In the genomic region with DNA sequence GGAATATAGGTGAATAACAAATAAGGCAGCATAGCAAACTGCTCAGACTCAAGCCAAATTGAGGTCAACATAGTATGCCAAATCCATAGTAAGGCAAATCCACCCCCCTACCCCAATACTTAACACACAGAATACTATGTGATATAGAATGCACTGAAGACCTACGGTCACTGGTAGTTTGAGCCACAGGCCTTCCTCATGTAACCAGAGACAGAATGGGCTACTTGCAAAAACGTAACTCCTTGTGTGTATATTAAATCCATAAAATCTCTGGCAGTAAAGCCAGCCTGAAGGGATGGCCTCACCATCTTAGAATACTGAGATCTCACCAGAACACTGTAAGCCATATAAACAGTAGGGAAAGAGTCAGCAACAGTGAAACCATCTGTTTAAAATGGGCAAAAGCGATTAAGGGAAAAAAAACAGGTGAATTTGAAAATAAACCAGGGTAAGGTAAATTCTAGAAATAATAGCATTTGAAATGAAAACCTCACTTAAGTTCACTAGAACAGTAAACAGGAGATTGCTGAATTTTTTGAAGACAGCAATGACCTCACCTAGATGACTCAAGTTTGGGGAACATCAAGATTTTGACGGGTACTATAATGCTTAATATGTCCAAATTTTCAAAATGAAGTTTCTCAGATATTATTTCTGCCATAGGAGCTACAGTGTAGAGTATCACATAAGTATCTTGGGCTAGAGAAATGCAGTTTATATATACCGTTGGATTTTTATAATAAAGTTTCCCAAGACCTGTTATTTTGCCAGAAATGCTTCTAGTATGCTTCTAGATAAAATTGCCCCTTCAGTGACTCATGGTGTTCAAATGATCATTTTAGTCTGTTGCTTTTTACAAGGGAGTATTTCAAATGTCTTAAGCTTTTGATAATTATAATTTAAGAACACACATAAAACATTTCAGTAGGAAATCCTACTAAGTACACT, we compare ENCODE assay signal across 11 cellular contexts. TPM values are rescaled to one million over a fixed set of nuclear protein-coding genes. Genes with fewer than 3 reads are reported as not detected.
A peak's percentile ranks its signal among the peaks of the same experiment; 100 is the strongest.
DNase-seq lines count a peak whose midpoint lies in the region; ATAC-seq, FAIRE-seq and TF ChIP-seq lines count a peak whose summit lies in the region.
"Had no signal": no experiment of that assay in that cellular context is flagged by ENCODE, and none has a peak within 500 bp of the region (broad histone marks: within the 10 kb centered on the region; RNA-seq: fewer than 3 reads in every experiment).

No MANE protein-coding gene starts in this region.

- H3K23ac ChIP-seq in H1 (ENCODE audit: insufficient read length) = no peak overlapping the region

- H2AK5ac ChIP-seq in H1 (ENCODE audit: low read depth, low read length) = no peak overlapping the region

- H3K27me3 ChIP-seq in Panc1 (ENCODE audit: control insufficient read depth, insufficient read depth, low read length) (no peaks in the 10 kb centered on the region), H1 (replicated peaks in 1 of 4; ENCODE audit: control insufficient read depth in 3 of 4, extremely low read depth in 1 of 4, insufficient read depth in 3 of 4, low read length in 3 of 4) (no peaks in the 10 kb centered on the region), subcutaneous abdominal adipose tissue (ENCODE audit: control insufficient read depth in 5 of 5, insufficient read depth in 4 of 5, low read length in 5 of 5) (no peaks in the 10 kb centered on the region)

- H2BK20ac ChIP-seq in H1 (ENCODE audit: low read length) = no peak overlapping the region

- H3K4me2 ChIP-seq in H1 (ENCODE audit: insufficient read depth in 1 of 2, low read depth in 2 of 2, low read length in 2 of 2) = no peak overlapping the region

- intact Hi-C loops in Panc1 (cut with micrococcal nuclease; ENCODE audit: unreplicated experiment) (loop anchor here (10.0 kb wide), 2 partner anchors 98 to 178 kb away; no protein-coding TSS in a partner anchor), left ventricle myocardium superior (cut with micrococcal nuclease) (no loop called here)

- H3K4ac ChIP-seq in H1 (replicated peaks; ENCODE audit: insufficient read length, low read depth, low read length) = no peak overlapping the region

- TF ChIP-seq EP300 in H1 (IDR thresholded peaks at IDR 0.05; ENCODE audit: borderline replicate concordance in 1 of 2, low read depth in 2 of 2, low read length in 2 of 2) = no peak

- in situ Hi-C loops in Panc1 (cut with HindIII; ENCODE audit: low pct_unique_long_range_greater_than_20kb, low sequenced_read_pairs) = no loop called here

- peaks cover 77% of the 10 kb centered on the region for H3K4me1 Mint-ChIP-seq in activated T-cell treated with anti-CD3 and anti-CD28 coated beads, Interleukin-2, amount 50 U/mL, for 72 hours (ENCODE audit: low read depth)

- CTCF ChIA-PET in Panc1 (lab: Charles Lee) (interaction anchor here (1.4 kb wide), 1 partner anchor 11 kb away, joined by 3 read pairs; no protein-coding TSS in a partner anchor), H1 (lab: Charles Lee; ENCODE audit: partially characterized antibody) (interaction anchor here (2.7 to 5.6 kb wide), 3 partner anchors 11 to 179 kb away, joined by 9 to 30 read pairs (median 24); no protein-coding TSS in a partner anchor)

- H4K8ac ChIP-seq in H1 (ENCODE audit: extremely low read depth, insufficient read depth, low read length) = no peak overlapping the region

- H3K18ac ChIP-seq in H1 (ENCODE audit: extremely low read depth, low read length) = no peak overlapping the region

- peak overlapping the region; percentile 96 for H3K27ac Mint-ChIP-seq in activated T-cell treated with anti-CD3 and anti-CD28 coated beads, Interleukin-2, amount 50 U/mL, for 72 hours
- H3K27ac Mint-ChIP-seq: dendritic cell treated with granulocyte-macrophage colony-stimulating factor and Interleukin-4, amounts not matched to agents 40 ng/mL and 50 ng/mL, for 4 days had no signal

- no peak overlapping the region for H2AFZ ChIP-seq in H1 (ENCODE audit: low read length)

- no peak for TF ChIP-seq CTCF in Panc1 (IDR thresholded peaks at IDR 0.05)
- TF ChIP-seq CTCF in H1 (IDR thresholded peaks at IDR 0.05; ENCODE audit: control extremely low read depth in 1 of 3, insufficient read depth in 1 of 3, low read depth in 1 of 3, low read length in 3 of 3) = no peak

- 88% methylated on average over 5 of the region's 5 CpGs; no CpG with 5 or more reads in 1 of the 2 experiments for WGBS in H1 (ENCODE audit: extremely low coverage in 1 of 2, insufficient coverage in 1 of 2, insufficient read length in 1 of 2, insufficient replicate concordance in 2 of 2, low coverage in 1 of 2, low lambda C conversion rate in 2 of 2, missing lambda C conversion rate in 1 of 2), 2 experiments

- ATAC-seq in activated T-cell treated with anti-CD3 and anti-CD28 coated beads, Interleukin-2, amount 50 U/mL, for 72 hours (replicated peaks in 1 of 2) = peak; percentile 2 to 16
- peak; percentile 4 for ATAC-seq in Panc1
- no peak for ATAC-seq in HG02759 (IDR thresholded peaks at IDR 0.05; ENCODE audit: unreplicated experiment)
- no peak for ATAC-seq in left ventricle myocardium superior

- H3K56ac ChIP-seq in H1 (replicated peaks; ENCODE audit: insufficient read length, low read depth, low read length) = no peak overlapping the region

- H4K20me1 ChIP-seq in H1 (replicated peaks in 1 of 2; ENCODE audit: control insufficient read depth in 1 of 2, insufficient read depth in 2 of 2, low read length in 2 of 2) = peaks cover 7 to 13% of the 10 kb centered on the region in 2 experiments

- H3K4me3 ChIP-seq in Panc1 (ENCODE audit: low read depth in 2 of 2, low read length in 2 of 2) (no peak overlapping the region), H1 (ENCODE audit: extremely low read depth in 1 of 4, insufficient read depth in 2 of 4, low read depth in 3 of 4, low read length in 4 of 4) (no peak overlapping the region), subcutaneous abdominal adipose tissue (ENCODE audit: low read depth in 1 of 5, low read length in 5 of 5) (no peak overlapping the region)

- H3K36me3 ChIP-seq in Panc1 (ENCODE audit: control insufficient read depth, insufficient read depth, low read length) = peaks cover 36% of the 10 kb centered on the region
- H3K36me3 ChIP-seq in H1 (ENCODE audit: control insufficient read depth in 2 of 4, insufficient read depth in 4 of 4, low read length in 3 of 4) = peaks cover 16 to 42% (median 32%) of the 10 kb centered on the region in 4 experiments
- peaks cover 33 to 48% (median 42%) of the 10 kb centered on the region in 5 donors for H3K36me3 ChIP-seq in subcutaneous abdominal adipose tissue (ENCODE audit: control insufficient read depth in 5 of 5, insufficient read depth in 5 of 5, low read length in 5 of 5)

- H3K4me1 ChIP-seq in Panc1 (ENCODE audit: control insufficient read depth, insufficient read depth, low read length) (peaks cover 83% of the 10 kb centered on the region), H1 (replicated peaks in 1 of 4; ENCODE audit: control insufficient read depth in 3 of 4, insufficient read depth in 4 of 4, low read length in 3 of 4) (no peaks in the 10 kb centered on the region), subcutaneous abdominal adipose tissue (ENCODE audit: control insufficient read depth in 5 of 5, insufficient read depth in 5 of 5, low read length in 5 of 5) (peaks cover 0 to 7% (median 4%) of the 10 kb centered on the region in 5 donors)

- H3K9ac ChIP-seq in H1 (replicated peaks in 1 of 4; ENCODE audit: extremely low read depth in 1 of 4, low read depth in 3 of 4, low read length in 3 of 4) = no peak overlapping the region
- H3K9ac ChIP-seq in subcutaneous abdominal adipose tissue (ENCODE audit: low read length in 5 of 5) = no peak overlapping the region

- no TSS peak for BruUV-seq in Panc1 (replicated peaks; lab: Mats Ljungman, UMichigan)

- no peaks in the 10 kb centered on the region for H3K79me1 ChIP-seq in H1 (ENCODE audit: low read depth, low read length)

- no peak for TF ChIP-seq RAD21 in H1 (IDR thresholded peaks at IDR 0.05 in 1 of 2, conservative IDR thresholded peaks at IDR 0.05 in 1 of 2; ENCODE audit: low read depth in 2 of 2, low read length in 2 of 2)

- H3K14ac ChIP-seq in H1 (ENCODE audit: insufficient read length) = no peak overlapping the region

- H3K23me2 ChIP-seq in H1 (ENCODE audit: low read depth, low read length) = no peaks in the 10 kb centered on the region

- POLR2A ChIA-PET in Panc1 (lab: Charles Lee) = no interaction called here
- POLR2A ChIA-PET in H1 (lab: Charles Lee; ENCODE audit: partially characterized antibody) = interaction anchor here (0.6 to 17.3 kb wide), 43 partner anchors 8 to 291 kb away, joined by 3 to 578 read pairs (median 6); a partner anchor contains a TSS

- no peak overlapping the region for H2BK120ac ChIP-seq in H1 (replicated peaks; ENCODE audit: low read depth, low read length)

- peaks cover 7 to 51% of the 10 kb centered on the region in 2 donors for H3K36me3 Mint-ChIP-seq in activated T-cell treated with anti-CD3 and anti-CD28 coated beads, Interleukin-2, amount 50 U/mL, for 72 hours (ENCODE audit: insufficient read depth in 2 of 2)

- no peak overlapping the region for H2BK5ac ChIP-seq in H1 (ENCODE audit: low read depth, low read length)

- H3K9me3 Mint-ChIP-seq in activated T-cell treated with anti-CD3 and anti-CD28 coated beads, Interleukin-2, amount 50 U/mL, for 72 hours = no peaks in the 10 kb centered on the region
- H3K9me3 Mint-ChIP-seq: dendritic cell treated with granulocyte-macrophage colony-stimulating factor and Interleukin-4, amounts not matched to agents 40 ng/mL and 50 ng/mL, for 4 days had no signal

- no peak overlapping the region for H2BK12ac ChIP-seq in H1 (ENCODE audit: low read depth, low read length)

- no peak for DNase-seq in activated T-cell treated with anti-CD3 and anti-CD28 coated beads, Interleukin-2, amount 50 U/mL, for 72 hours
- DNase-seq in activated T-cell treated with anti-CD3 and anti-CD28 coated beads for 4 hours (no peak), Panc1 (ENCODE audit: low read depth, low spot score) (no peak), H1 (ENCODE audit: low read depth in 1 of 2, low spot score in 2 of 2) (no peak), CD1c-positive myeloid dendritic cell (ENCODE audit: extremely low spot score) (no peak), left ventricle myocardium superior (no peak)
- DNase-seq: mesendoderm had no signal

- no peaks in the 10 kb centered on the region; a peak in 1 of 4 replicates for H3K79me2 ChIP-seq in H1 (ENCODE audit: control insufficient read depth in 1 of 2, insufficient read depth in 2 of 2, low read length in 2 of 2)

- no peak overlapping the region for H2BK15ac ChIP-seq in H1 (ENCODE audit: low read length)

- peak overlapping the region; percentile 87 for H3K27ac ChIP-seq in Panc1 (ENCODE audit: low read length)
- H3K27ac ChIP-seq in H1 (ENCODE audit: low read depth, low read length) = no peak overlapping the region
- H3K27ac ChIP-seq in subcutaneous abdominal adipose tissue (ENCODE audit: low read depth, low read length) = peak overlapping the region; percentile 27
- H3K27ac ChIP-seq: C4-2B had no signal

- no peak overlapping the region for H4K5ac ChIP-seq in H1 (ENCODE audit: insufficient read length, low read depth, low read length)

- H3K27me3 Mint-ChIP-seq in activated T-cell treated with anti-CD3 and anti-CD28 coated beads, Interleukin-2, amount 50 U/mL, for 72 hours (ENCODE audit: low read depth) = no peaks in the 10 kb centered on the region
- H3K27me3 Mint-ChIP-seq: dendritic cell treated with granulocyte-macrophage colony-stimulating factor and Interleukin-4, amounts not matched to agents 40 ng/mL and 50 ng/mL, for 4 days had no signal

- FAIRE-seq in H1 (lab: Jason Lieb, UNC) = no peak

- peak overlapping the region in 1 of 2 donors; percentile 26 for H3K4me3 Mint-ChIP-seq in activated T-cell treated with anti-CD3 and anti-CD28 coated beads, Interleukin-2, amount 50 U/mL, for 72 hours
- H3K4me3 Mint-ChIP-seq: dendritic cell treated with granulocyte-macrophage colony-stimulating factor and Interleukin-4, amounts not matched to agents 40 ng/mL and 50 ng/mL, for 4 days had no signal

- TF ChIP-seq POLR2A in H1 (IDR thresholded peaks at IDR 0.05; ENCODE audit: control extremely low read depth in 1 of 2, low read depth in 2 of 2, low read length in 2 of 2) = peak; percentile 24 to 54

- H4K91ac ChIP-seq in H1 (replicated peaks; ENCODE audit: insufficient read length, low read length) = no peak overlapping the region

- H3K9me3 ChIP-seq in Panc1 (ENCODE audit: control insufficient read depth, insufficient read depth, low read depth, low read length) = no peaks in the 10 kb centered on the region
- H3K9me3 ChIP-seq in H1 (ENCODE audit: insufficient read depth in 2 of 2, low read depth in 1 of 2, low read length in 1 of 2) = no peaks in the 10 kb centered on the region
- no peaks in the 10 kb centered on the region for H3K9me3 ChIP-seq in subcutaneous abdominal adipose tissue (ENCODE audit: control insufficient read depth in 5 of 5, low read length in 5 of 5)

RNA-seq across cellular contexts. Expression of a gene that starts 13.9 kb away (rescaled TPM):
- 100 to 1,000 TPM; 439 to 483 TPM for total RNA-seq in activated T-cell treated with anti-CD3 and anti-CD28 coated beads, Interleukin-2, amount 50 U/mL, for 72 hours
- total RNA-seq in Panc1 (2021; ENCODE audit: unreplicated experiment) (819 TPM), left ventricle myocardium superior (430 TPM)
- polyA plus RNA-seq in Panc1 (2012; ENCODE audit: insufficient read length) = 815 TPM
- total RNA-seq in H1 (2021; fragmentation: NEBNext Ultra II Directional; extraction: Animal tissue kit (Norgen Biotek cat#: 25700)) = 1,232 and 1,255 TPM in 2 replicates
- 194 and 276 TPM in 2 replicates for polyA plus RNA-seq in H1 (2011; rRNA removed)
- polyA plus RNA-seq in H1 (2011; cell fraction: cytosol; rRNA removed) = 827 TPM
- 197 TPM for polyA plus RNA-seq in H1 (2011; cell fraction: nucleus; rRNA removed)
- polyA plus RNA-seq in H1 (2012, experiment 1 of 2) = 1,566 to 1,828 TPM (median 1,703 TPM) in 4 replicates
- polyA plus RNA-seq in H1 (2012, experiment 2 of 2) = 307 TPM
- polyA plus RNA-seq in H1 (2013, experiment 1 of 2) = 749 TPM
- polyA plus RNA-seq in H1 (2013, experiment 2 of 2) = 693 TPM
- polyA minus RNA-seq in H1 (2011; rRNA and poly(A)+ RNA removed) = 157 and 166 TPM in 2 replicates
- polyA minus RNA-seq in H1 (2011; cell fraction: cytosol; rRNA and poly(A)+ RNA removed) = 245 TPM
- 224 TPM for polyA minus RNA-seq in H1 (2011; cell fraction: nucleus; rRNA and poly(A)+ RNA removed)

RNA-seq across cellular contexts. Expression of a gene that starts 14.9 kb away (rescaled TPM):
- total RNA-seq in activated T-cell treated with anti-CD3 and anti-CD28 coated beads, Interleukin-2, amount 50 U/mL, for 72 hours = 100 to 1,000 TPM; 201 to 221 TPM
- total RNA-seq in Panc1 (2021; ENCODE audit: unreplicated experiment) (308 TPM), left ventricle myocardium superior (61.3 TPM)
- 136 TPM for polyA plus RNA-seq in Panc1 (2012; ENCODE audit: insufficient read length)
- total RNA-seq in H1 (2021; fragmentation: NEBNext Ultra II Directional; extraction: Animal tissue kit (Norgen Biotek cat#: 25700)) = 252 and 258 TPM in 2 replicates
- 48.7 and 71.3 TPM in 2 replicates for polyA plus RNA-seq in H1 (2011; rRNA removed)
- polyA plus RNA-seq in H1 (2011; cell fraction: cytosol; rRNA removed) = 108 TPM
- 30.8 TPM for polyA plus RNA-seq in H1 (2011; cell fraction: nucleus; rRNA removed)
- 126 to 242 TPM (median 134 TPM) in 4 replicates for polyA plus RNA-seq in H1 (2012, experiment 1 of 2)
- polyA plus RNA-seq in H1 (2012, experiment 2 of 2) = 21.1 TPM
- 208 TPM for polyA plus RNA-seq in H1 (2013, experiment 1 of 2)
- polyA plus RNA-seq in H1 (2013, experiment 2 of 2) = 214 TPM
- 30.5 and 38.3 TPM in 2 replicates for polyA minus RNA-seq in H1 (2011; rRNA and poly(A)+ RNA removed)
- 47.8 TPM for polyA minus RNA-seq in H1 (2011; cell fraction: cytosol; rRNA and poly(A)+ RNA removed)
- 130 TPM for polyA minus RNA-seq in H1 (2011; cell fraction: nucleus; rRNA and poly(A)+ RNA removed)

RNA-seq across cellular contexts. Expression of a gene that starts 34.6 kb away (rescaled TPM):
- total RNA-seq in activated T-cell treated with anti-CD3 and anti-CD28 coated beads, Interleukin-2, amount 50 U/mL, for 72 hours = 10 to 100 TPM; 18.5 to 22.2 TPM
- total RNA-seq in Panc1 (2021; ENCODE audit: unreplicated experiment) = 78.5 TPM
- 47.6 TPM for polyA plus RNA-seq in Panc1 (2012; ENCODE audit: insufficient read length)
- 62.6 and 64.9 TPM in 2 replicates for total RNA-seq in H1 (2021; fragmentation: NEBNext Ultra II Directional; extraction: Animal tissue kit (Norgen Biotek cat#: 25700))
- 27.6 and 76.5 TPM in 2 replicates for polyA plus RNA-seq in H1 (2011; rRNA removed)
- 39.6 TPM for polyA plus RNA-seq in H1 (2011; cell fraction: cytosol; rRNA removed)
- polyA plus RNA-seq in H1 (2011; cell fraction: nucleus; rRNA removed) = 19.2 TPM
- polyA plus RNA-seq in H1 (2012, experiment 1 of 2) = 35.5 to 56.0 TPM (median 45.7 TPM) in 4 replicates
- polyA plus RNA-seq in H1 (2012, experiment 2 of 2) = 14.2 TPM
- 169 TPM for polyA plus RNA-seq in H1 (2013, experiment 1 of 2)
- 181 TPM for polyA plus RNA-seq in H1 (2013, experiment 2 of 2)
- polyA minus RNA-seq in H1 (2011; rRNA and poly(A)+ RNA removed) = 35.9 and 101 TPM in 2 replicates
- 22.8 TPM for polyA minus RNA-seq in H1 (2011; cell fraction: cytosol; rRNA and poly(A)+ RNA removed)
- polyA minus RNA-seq in H1 (2011; cell fraction: nucleus; rRNA and poly(A)+ RNA removed) = 35.1 TPM
- 0.94 TPM for total RNA-seq in left ventricle myocardium superior

Comparison
In these comparisons a context has a peak if more than half of its experiments do, and no peak if none do; other contexts are left out.
1. ATAC-seq: peak in activated T-cell treated with anti-CD3 and anti-CD28 coated beads, Interleukin-2, amount 50 U/mL, for 72 hours (2 of 2) and Panc1 (single experiment); none in HG02759 (single experiment) and left ventricle myocardium superior (single experiment).
2. RNA of a gene that starts 34.6 kb away (total RNA-seq): 78.5 TPM in Panc1 (single experiment), 62.6 to 64.9 TPM in H1 and 18.5 to 22.2 TPM in activated T-cell treated with anti-CD3 and anti-CD28 coated beads, Interleukin-2, amount 50 U/mL, for 72 hours; 0.94 TPM in left ventricle myocardium superior (single experiment); every median in the first group is over 10 times any median in the second.